7 cellular contexts compared by ENCODE assay signal in the genomic region with DNA sequence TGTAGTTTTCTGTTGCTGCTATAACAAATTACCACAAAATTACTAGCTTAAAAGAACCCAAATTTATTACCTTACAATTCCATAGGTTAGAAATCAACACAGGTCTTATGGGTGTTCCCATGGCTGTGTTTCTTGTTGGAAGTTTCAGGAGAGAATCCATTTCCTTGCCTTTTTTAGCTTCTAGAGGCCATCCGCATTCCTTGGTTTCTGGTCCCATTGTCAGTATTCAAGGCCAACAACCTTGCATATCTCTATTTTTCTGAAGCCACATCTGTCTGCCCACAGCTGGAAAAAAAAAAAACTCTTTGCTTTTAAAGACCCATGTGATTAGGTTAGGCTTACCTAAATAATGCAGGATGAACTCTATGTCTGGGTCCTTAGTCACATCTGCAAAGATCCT.
"Had no signal": no experiment of that assay in that cellular context is flagged by ENCODE, and none has a peak within 500 bp of the region (broad histone marks: within the 10 kb centered on the region; RNA-seq: fewer than 3 reads in every experiment).

No MANE protein-coding gene starts in this region.

- DNase-seq: GOT3, H9, HCEC 1CT, KBM-7 had no signal

- FAIRE-seq: H54, HepG2, HTR-8/SVneo had no signal
